9 cellular contexts compared by ENCODE assay signal in genomic region chr2:20868377-20868776, GRCh38. TPM values are rescaled to one million over a fixed set of nuclear protein-coding genes. Genes with fewer than 3 reads are reported as not detected.
DNase-seq lines count a peak whose midpoint lies in the region; ATAC-seq and TF ChIP-seq lines count a peak whose summit lies in the region.
"Had no signal": no experiment of that assay in that cellular context is flagged by ENCODE, and none has a peak within 500 bp of the region (broad histone marks: within the 10 kb centered on the region; RNA-seq: fewer than 3 reads in every experiment).

No MANE protein-coding gene starts in this region.

- TF ChIP-seq CTCF in KMS-11 (conservative IDR thresholded peaks at IDR 0.05; ENCODE audit: low read depth, low read length) (no peak; the same call in 1 of the 2 replicates), dorsolateral prefrontal cortex (IDR thresholded peaks at IDR 0.05 in 54 of 56, conservative IDR thresholded peaks at IDR 0.05 in 2 of 56; ENCODE audit: low read depth in 1 of 56, partially characterized antibody in 56 of 56) (no peak), HFFc6 (IDR thresholded peaks at IDR 0.05) (no peak)

- peaks cover under 1% of the 10 kb centered on the region for H3K27me3 ChIP-seq in CD4-positive, CD25-positive, alpha-beta regulatory T cell (ENCODE audit: control insufficient read depth, insufficient read depth, low read length)
- H3K27me3 ChIP-seq in KMS-11 (ENCODE audit: insufficient read depth, low read depth) (no peaks in the 10 kb centered on the region), dorsolateral prefrontal cortex (peaks cover 0 to 9% (median 0%) of the 10 kb centered on the region in 45 donors)

- H3K4me3 ChIP-seq in CD4-positive, CD25-positive, alpha-beta regulatory T cell (ENCODE audit: low read depth, low read length): no peak overlapping the region
- H3K4me3 ChIP-seq in KMS-11 (IDR thresholded peaks at IDR 0.05; ENCODE audit: insufficient read depth, low read depth, low read length): no peak overlapping the region
- no peak overlapping the region for H3K4me3 ChIP-seq in dorsolateral prefrontal cortex

- H3K4me2 ChIP-seq in KMS-11: peak overlapping the region; percentile 21; the same call in 1 of the 2 replicates

- H3K79me2 ChIP-seq in KMS-11 (ENCODE audit: insufficient read depth, low read depth): no peaks in the 10 kb centered on the region

- no peak overlapping the region for H2AFZ ChIP-seq in KMS-11 (ENCODE audit: low read depth)

- DNase-seq in CD4-positive, CD25-positive, alpha-beta regulatory T cell: peak in 2 of 3 donors; percentile 33 to 86
- peak; percentile 54 for DNase-seq in activated naive CD8-positive, alpha-beta T cell treated with anti-CD3 and anti-CD28 coated beads, Interleukin-2, amount 10 ng/mL, durations not matched to agents 7 days and 5 days
- DNase-seq in NCI-H2107 (lab: John Stamatoyannopoulos, UW) (no peak), dorsolateral prefrontal cortex (no peak), HFFc6 (no peak), substantia nigra (lab: John Stamatoyannopoulos, UW) (no peak)
- DNase-seq: NCI-H524 treated with DMSO at 0.1 percent for 48 hours had no signal

- no peak overlapping the region for H3K27ac ChIP-seq in CD4-positive, CD25-positive, alpha-beta regulatory T cell (ENCODE audit: insufficient read depth, low read length, poor library complexity, severe bottlenecking)
- H3K27ac ChIP-seq in KMS-11: no peak overlapping the region
- no peak overlapping the region for H3K27ac ChIP-seq in dorsolateral prefrontal cortex
- no peak overlapping the region for H3K27ac ChIP-seq in substantia nigra (ENCODE audit: low read depth, low read length, poor library complexity, severe bottlenecking)

- no peaks in the 10 kb centered on the region for H4K20me1 ChIP-seq in KMS-11 (ENCODE audit: insufficient read depth)

- H3K9me3 ChIP-seq in CD4-positive, CD25-positive, alpha-beta regulatory T cell (ENCODE audit: control insufficient read depth in 2 of 2, low read length in 2 of 2): no peaks in the 10 kb centered on the region

- H3K27me3 Mint-ChIP-seq in CD4-positive, CD25-positive, alpha-beta regulatory T cell: peaks cover 26% of the 10 kb centered on the region
- peaks cover 38% of the 10 kb centered on the region for H3K27me3 Mint-ChIP-seq in activated naive CD8-positive, alpha-beta T cell treated with anti-CD3 and anti-CD28 coated beads, Interleukin-2, amount 10 ng/mL, durations not matched to agents 7 days and 5 days
- no peaks in the 10 kb centered on the region; the same call in 1 of the 2 replicates for H3K27me3 Mint-ChIP-seq in HFFc6 (ENCODE audit: insufficient read depth)

- H3K9me3 Mint-ChIP-seq in CD4-positive, CD25-positive, alpha-beta regulatory T cell: peaks cover 0 to 6% (median 0%) of the 10 kb centered on the region in 7 donors
- H3K9me3 Mint-ChIP-seq in activated naive CD8-positive, alpha-beta T cell treated with anti-CD3 and anti-CD28 coated beads, Interleukin-2, amount 10 ng/mL, durations not matched to agents 7 days and 5 days: no peaks in the 10 kb centered on the region
- H3K9me3 Mint-ChIP-seq in HFFc6: no peaks in the 10 kb centered on the region

- no peak overlapping the region for H3K9ac ChIP-seq in KMS-11

- peak overlapping the region in 1 of 4 donors; percentile 47 for H3K4me3 Mint-ChIP-seq in CD4-positive, CD25-positive, alpha-beta regulatory T cell
- H3K4me3 Mint-ChIP-seq in activated naive CD8-positive, alpha-beta T cell treated with anti-CD3 and anti-CD28 coated beads, Interleukin-2, amount 10 ng/mL, durations not matched to agents 7 days and 5 days: no peak overlapping the region
- no peak overlapping the region for H3K4me3 Mint-ChIP-seq in HFFc6

- no peaks in the 10 kb centered on the region for H3K36me3 Mint-ChIP-seq in CD4-positive, CD25-positive, alpha-beta regulatory T cell
- no peaks in the 10 kb centered on the region for H3K36me3 Mint-ChIP-seq in activated naive CD8-positive, alpha-beta T cell treated with anti-CD3 and anti-CD28 coated beads, Interleukin-2, amount 10 ng/mL, durations not matched to agents 7 days and 5 days
- H3K36me3 Mint-ChIP-seq in HFFc6 (ENCODE audit: low read depth): no peaks in the 10 kb centered on the region

- peak overlapping the region in 1 of 3 donors; percentile 72 for H3K27ac Mint-ChIP-seq in CD4-positive, CD25-positive, alpha-beta regulatory T cell
- no peak overlapping the region for H3K27ac Mint-ChIP-seq in activated naive CD8-positive, alpha-beta T cell treated with anti-CD3 and anti-CD28 coated beads, Interleukin-2, amount 10 ng/mL, durations not matched to agents 7 days and 5 days
- no peak overlapping the region for H3K27ac Mint-ChIP-seq in HFFc6

- peaks cover 6 to 8% (median 7%) of the 10 kb centered on the region in 4 donors for H3K4me1 Mint-ChIP-seq in CD4-positive, CD25-positive, alpha-beta regulatory T cell
- peaks cover 7% of the 10 kb centered on the region for H3K4me1 Mint-ChIP-seq in activated naive CD8-positive, alpha-beta T cell treated with anti-CD3 and anti-CD28 coated beads, Interleukin-2, amount 10 ng/mL, durations not matched to agents 7 days and 5 days
- H3K4me1 Mint-ChIP-seq in HFFc6 (ENCODE audit: low read depth): no peaks in the 10 kb centered on the region

- ATAC-seq in CD4-positive, CD25-positive, alpha-beta regulatory T cell (ENCODE audit: low read depth in 2 of 2): peak; percentile 81 to 86
- peak; percentile 88 for ATAC-seq in GM21515 (IDR thresholded peaks at IDR 0.05; ENCODE audit: unreplicated experiment)
- peak; percentile 99 for ATAC-seq in activated naive CD8-positive, alpha-beta T cell treated with anti-CD3 and anti-CD28 coated beads, Interleukin-2, amount 10 ng/mL, durations not matched to agents 7 days and 5 days (ENCODE audit: low read depth)

- intact Hi-C loops in dorsolateral prefrontal cortex (cut with DNase I): no loop called here

- peaks cover 6% of the 10 kb centered on the region for H3K4me1 ChIP-seq in CD4-positive, CD25-positive, alpha-beta regulatory T cell (ENCODE audit: control insufficient read depth, insufficient read depth, low read length, poor library complexity, severe bottlenecking)
- H3K4me1 ChIP-seq in KMS-11 (ENCODE audit: low read depth, poor library complexity, severe bottlenecking): peaks cover 16% of the 10 kb centered on the region

- POLR2A ChIA-PET in activated naive CD8-positive, alpha-beta T cell treated with anti-CD3 and anti-CD28 coated beads, Interleukin-2, amount 10 ng/mL, durations not matched to agents 7 days and 5 days (lab: Charles Lee): no interaction called here

- no peaks in the 10 kb centered on the region for H3K36me3 ChIP-seq in CD4-positive, CD25-positive, alpha-beta regulatory T cell (ENCODE audit: control insufficient read depth, insufficient read depth, low read length)
- no peaks in the 10 kb centered on the region for H3K36me3 ChIP-seq in KMS-11 (ENCODE audit: insufficient read depth)

RNA-seq across cellular contexts. Expression of gene LDAH, which starts 45.5 kb away (rescaled TPM):
- 16.8 TPM for total RNA-seq in CD4-positive, CD25-positive, alpha-beta regulatory T cell
- 10 to 100 TPM; 13.8 to 15.6 (median 14.5) TPM for polyA plus RNA-seq in CD4-positive, CD25-positive, alpha-beta regulatory T cell
- 10 to 100 TPM; 19.1 to 21.8 TPM for total RNA-seq in activated naive CD8-positive, alpha-beta T cell treated with anti-CD3 and anti-CD28 coated beads, Interleukin-2, amount 10 ng/mL, durations not matched to agents 7 days and 5 days
- 10 to 100 TPM in 118 of 120 experiments, 1 to 10 TPM in 2; 8.1 to 24.0 (median 15.8) TPM for total RNA-seq in dorsolateral prefrontal cortex
- total RNA-seq in HFFc6 (2021; fragmentation: NEBNext Ultra II Directional; extraction: Animal tissue kit (Norgen Biotek cat#: 25700)): 10 to 100 TPM; 18.3 to 23.2 (median 20.2) TPM

Comparison
In these comparisons a context has a peak if more than half of its experiments do, and no peak if none do; other contexts are left out.
1. DNase-seq: peak in CD4-positive, CD25-positive, alpha-beta regulatory T cell (2 of 3) and activated naive CD8-positive, alpha-beta T cell treated with anti-CD3 and anti-CD28 coated beads, Interleukin-2, amount 10 ng/mL, durations not matched to agents 7 days and 5 days (single experiment); none in NCI-H2107 (single experiment), dorsolateral prefrontal cortex (0 of 10), HFFc6 (single experiment) and substantia nigra (0 of 49).
2. Peak in every context shown above with its lines, with median percentiles within 50 percentile points of each other: ATAC-seq.